Comparison of ENCODE assay signal across 1 cellular context in genomic region chr15:100383302-100384107, GRCh38.
TF ChIP-seq lines count a peak whose summit lies in the region.

No MANE protein-coding gene starts in this region.

TF ChIP-seq in K562, 482 proteins besides CTCF, POLR2A, EP300 and RAD21:
- TF ChIP-seq NBN (IDR thresholded peaks at IDR 0.05; ENCODE audit: low read depth) (no peak), GABPB2 (CRISPR knock-in tag; conservative IDR thresholded peaks at IDR 0.05) (no peak), SREBF2 (CRISPR knock-in tag; IDR thresholded peaks at IDR 0.05) (no peak), NELFE (IDR thresholded peaks at IDR 0.05; ENCODE audit: insufficient read depth, insufficient read length) (no peak), ZBTB49 (CRISPR knock-in tag; IDR thresholded peaks at IDR 0.05; ENCODE audit: borderline replicate concordance) (no peak)
